Comparison of ENCODE assay signal across 17 cellular contexts in the genomic region with DNA sequence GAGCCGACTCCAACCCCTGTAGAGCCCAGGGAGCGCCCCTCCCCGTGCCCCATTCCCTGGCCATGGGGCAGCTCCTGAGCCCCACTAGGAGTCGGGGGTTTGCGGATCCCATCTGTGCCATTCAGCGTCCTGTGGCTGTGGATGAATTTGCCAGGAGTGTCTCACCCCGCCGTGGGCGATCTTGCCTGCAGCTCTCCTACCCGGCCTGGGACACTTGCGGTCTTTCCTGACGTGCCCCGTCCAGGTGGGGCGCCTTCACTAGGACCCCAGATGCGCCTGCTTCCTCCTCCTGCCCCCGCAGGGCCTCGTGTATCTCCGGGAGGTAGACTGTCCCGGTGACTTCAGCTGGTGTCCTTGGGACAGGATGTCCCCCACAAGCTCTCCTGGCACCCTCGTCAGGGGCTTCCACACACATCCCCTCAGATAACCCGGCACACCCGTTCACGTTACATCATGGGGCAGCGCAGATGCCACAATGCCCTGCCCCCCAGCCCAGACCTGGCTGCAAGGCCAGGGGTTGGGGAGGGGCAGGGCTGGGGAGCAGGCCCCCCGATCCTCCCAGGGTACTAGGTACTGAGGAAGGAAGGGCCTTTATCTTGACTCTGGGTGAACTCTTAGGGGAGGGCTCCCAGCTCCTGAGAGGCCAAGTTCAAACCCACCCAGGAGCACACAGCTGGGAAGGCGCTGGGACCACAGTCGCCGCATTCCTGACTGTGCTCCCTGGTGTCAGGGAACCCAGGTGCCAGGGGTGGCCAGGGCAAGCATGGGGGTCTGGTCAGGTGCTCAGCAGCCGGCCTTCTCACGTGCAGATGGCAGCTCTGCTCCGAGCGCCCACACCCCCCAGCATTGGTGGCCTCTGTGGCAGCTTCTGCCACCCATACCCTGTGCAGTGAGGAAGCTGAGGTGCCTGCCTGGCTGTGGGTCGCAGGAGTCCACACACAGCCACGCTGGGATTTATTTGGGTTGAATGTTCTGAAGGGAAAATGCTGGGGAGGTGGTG. TPM values are rescaled to one million over a fixed set of nuclear protein-coding genes. Genes with fewer than 3 reads are reported as not detected.
DNase-seq lines count a peak whose midpoint lies in the region; ATAC-seq and TF ChIP-seq lines count a peak whose summit lies in the region.
"Had no signal": no experiment of that assay in that cellular context is flagged by ENCODE, and none has a peak within 500 bp of the region (broad histone marks: within the 10 kb centered on the region; RNA-seq: fewer than 3 reads in every experiment).

No MANE protein-coding gene starts in this region.

- H3K27me3 ChIP-seq in neuronal stem cell (ENCODE audit: control insufficient read depth in 3 of 3, insufficient read depth in 3 of 3, low read depth in 1 of 3, low read length in 3 of 3), result peaks cover 0 to 10% (median 0%) of the 10 kb centered on the region in 3 experiments

- H3K9me3 Mint-ChIP-seq in activated naive CD8-positive, alpha-beta T cell treated with anti-CD3 and anti-CD28 coated beads, Interleukin-2, amount 50 U/mL, for 24 hours, result no peaks in the 10 kb centered on the region
- H3K9me3 Mint-ChIP-seq in activated naive CD8-positive, alpha-beta T cell treated with anti-CD3 and anti-CD28 coated beads for 36 hours, result no peaks in the 10 kb centered on the region
- H3K9me3 Mint-ChIP-seq in chondrocyte (ENCODE audit: low read depth), result no peaks in the 10 kb centered on the region
- H3K9me3 Mint-ChIP-seq: CD8-positive, alpha-beta memory T cell; HFFc6 had no signal

- peak overlapping the region; percentile 65 for H3K23ac ChIP-seq in neuronal stem cell (ENCODE audit: low read depth, low read length, poor library complexity)

- H3K27me3 Mint-ChIP-seq in activated naive CD8-positive, alpha-beta T cell treated with anti-CD3 and anti-CD28 coated beads, Interleukin-2, amount 50 U/mL, for 24 hours, result no peaks in the 10 kb centered on the region
- H3K27me3 Mint-ChIP-seq in activated naive CD8-positive, alpha-beta T cell treated with anti-CD3 and anti-CD28 coated beads for 36 hours, result no peaks in the 10 kb centered on the region
- no peaks in the 10 kb centered on the region for H3K27me3 Mint-ChIP-seq in chondrocyte (ENCODE audit: low read depth)
- H3K27me3 Mint-ChIP-seq: CD4-positive, CD25-positive, alpha-beta regulatory T cell had no signal

- DNase-seq in activated naive CD8-positive, alpha-beta T cell treated with anti-CD3 and anti-CD28 coated beads, Interleukin-2, amount 50 U/mL, for 24 hours, result no peak
- DNase-seq in activated naive CD8-positive, alpha-beta T cell treated with anti-CD3 and anti-CD28 coated beads for 36 hours, result no peak
- DNase-seq in AG20443 (ENCODE audit: low spot score), result peak; percentile 30
- DNase-seq in chondrocyte (ENCODE audit: low spot score), result peak; percentile 81
- DNase-seq in neuronal stem cell (ENCODE audit: low spot score), result no peak
- no peak for DNase-seq in NCI-H1436 treated with DMSO at 0.1 percent for 48 hours (lab: John Stamatoyannopoulos, UW)
- DNase-seq: 8988T; C1 segment of cervical spinal cord; Caco-2; CD4-positive, CD25-positive, alpha-beta regulatory T cell; CD8-positive, alpha-beta memory T cell; GM23248; H7; HFFc6 had no signal

- no peak overlapping the region for H2AFZ ChIP-seq in neuronal stem cell (ENCODE audit: low read length)
- H2AFZ ChIP-seq: GM23248 had no signal

- H3K79me1 ChIP-seq in neuronal stem cell (ENCODE audit: low read depth, low read length), result peaks cover 3% of the 10 kb centered on the region

- H3K18ac ChIP-seq in neuronal stem cell (ENCODE audit: low read length), result peak overlapping the region; percentile 38

- H3K27ac Mint-ChIP-seq in activated naive CD8-positive, alpha-beta T cell treated with anti-CD3 and anti-CD28 coated beads, Interleukin-2, amount 50 U/mL, for 24 hours, result no peak overlapping the region
- no peak overlapping the region for H3K27ac Mint-ChIP-seq in activated naive CD8-positive, alpha-beta T cell treated with anti-CD3 and anti-CD28 coated beads for 36 hours
- no peak overlapping the region for H3K27ac Mint-ChIP-seq in chondrocyte (ENCODE audit: unreplicated experiment)
- H3K27ac Mint-ChIP-seq: B cell; CD8-positive, alpha-beta memory T cell; HFFc6 had no signal

- H3K27ac ChIP-seq in neuronal stem cell (replicated peaks; ENCODE audit: low read length), result no peak overlapping the region
- H3K27ac ChIP-seq: GM23248 had no signal

- peak overlapping the region; percentile 70 for H2AK5ac ChIP-seq in neuronal stem cell (ENCODE audit: low read depth, low read length)

- no peak overlapping the region for H3K4me3 Mint-ChIP-seq in activated naive CD8-positive, alpha-beta T cell treated with anti-CD3 and anti-CD28 coated beads, Interleukin-2, amount 50 U/mL, for 24 hours
- no peak overlapping the region for H3K4me3 Mint-ChIP-seq in activated naive CD8-positive, alpha-beta T cell treated with anti-CD3 and anti-CD28 coated beads for 36 hours
- no peak overlapping the region for H3K4me3 Mint-ChIP-seq in chondrocyte (ENCODE audit: unreplicated experiment)
- H3K4me3 Mint-ChIP-seq: B cell; CD4-positive, CD25-positive, alpha-beta regulatory T cell; CD8-positive, alpha-beta memory T cell; HFFc6 had no signal

- H3K9ac ChIP-seq in neuronal stem cell (ENCODE audit: low read depth, low read length, poor library complexity), result no peak overlapping the region
- H3K9ac ChIP-seq: GM23248 had no signal

- H2BK15ac ChIP-seq in neuronal stem cell (ENCODE audit: low read length), result no peak overlapping the region

- peak; percentile 15 for ATAC-seq in activated naive CD8-positive, alpha-beta T cell treated with anti-CD3 and anti-CD28 coated beads, Interleukin-2, amount 50 U/mL, for 24 hours
- ATAC-seq in GM18861 (IDR thresholded peaks at IDR 0.05; ENCODE audit: unreplicated experiment), result no peak
- ATAC-seq: HCT116 had no signal

- peak overlapping the region; percentile 17 for H4K8ac ChIP-seq in neuronal stem cell (ENCODE audit: low read depth, low read length)

- no peak overlapping the region for H3K14ac ChIP-seq in neuronal stem cell (ENCODE audit: low read length)

- H3K4ac ChIP-seq in neuronal stem cell (ENCODE audit: low read length), result no peak overlapping the region

- no peaks in the 10 kb centered on the region for H3K4me1 ChIP-seq in neuronal stem cell (ENCODE audit: control insufficient read depth in 2 of 2, insufficient read depth in 1 of 2, low read depth in 1 of 2, low read length in 2 of 2)
- H3K4me1 ChIP-seq: Caco-2 had no signal

- H2BK12ac ChIP-seq in neuronal stem cell (ENCODE audit: low read length), result peak overlapping the region; percentile 73

- no peak overlapping the region for H2BK120ac ChIP-seq in neuronal stem cell (ENCODE audit: low read depth, low read length)

- peaks cover 4% of the 10 kb centered on the region for H3K4me1 Mint-ChIP-seq in activated naive CD8-positive, alpha-beta T cell treated with anti-CD3 and anti-CD28 coated beads, Interleukin-2, amount 50 U/mL, for 24 hours
- H3K4me1 Mint-ChIP-seq in activated naive CD8-positive, alpha-beta T cell treated with anti-CD3 and anti-CD28 coated beads for 36 hours, result peaks cover 3% of the 10 kb centered on the region
- H3K4me1 Mint-ChIP-seq in chondrocyte (ENCODE audit: low read depth), result no peaks in the 10 kb centered on the region
- H3K4me1 Mint-ChIP-seq: B cell had no signal

- TF ChIP-seq CTCF in chondrocyte (IDR thresholded peaks at IDR 0.05), result no peak

- H3K9me3 ChIP-seq in neuronal stem cell (replicated peaks in 1 of 2; ENCODE audit: control insufficient read depth in 2 of 2, insufficient read depth in 1 of 2, low read depth in 1 of 2, low read length in 2 of 2), result peaks cover 0 to 5% of the 10 kb centered on the region in 2 donors

- H3K4me2 ChIP-seq in neuronal stem cell (ENCODE audit: insufficient read depth, low read length, poor library complexity, severe bottlenecking), result no peak overlapping the region

- no CpG with 5 or more reads among the region's 34 CpGs for WGBS in neuronal stem cell (ENCODE audit: extremely low coverage in 2 of 2, insufficient read length in 2 of 2, insufficient replicate concordance in 1 of 2), 2 donors

- H3K36me3 ChIP-seq in neuronal stem cell (replicated peaks in 1 of 2; ENCODE audit: control insufficient read depth in 2 of 2, insufficient read depth in 2 of 2, low read length in 2 of 2), result no peaks in the 10 kb centered on the region

- H2BK5ac ChIP-seq in neuronal stem cell (ENCODE audit: low read length), result no peak overlapping the region

- no peak overlapping the region for H4K91ac ChIP-seq in neuronal stem cell (ENCODE audit: low read depth, low read length, poor library complexity)

- no peak overlapping the region for H3K4me3 ChIP-seq in neuronal stem cell (ENCODE audit: low read length in 2 of 2)
- H3K4me3 ChIP-seq: GM23248 had no signal

- H3K36me3 Mint-ChIP-seq in activated naive CD8-positive, alpha-beta T cell treated with anti-CD3 and anti-CD28 coated beads, Interleukin-2, amount 50 U/mL, for 24 hours (ENCODE audit: low read depth), result no peaks in the 10 kb centered on the region
- no peaks in the 10 kb centered on the region for H3K36me3 Mint-ChIP-seq in activated naive CD8-positive, alpha-beta T cell treated with anti-CD3 and anti-CD28 coated beads for 36 hours
- H3K36me3 Mint-ChIP-seq in chondrocyte (ENCODE audit: low read depth), result peaks cover 2% of the 10 kb centered on the region
- H3K36me3 Mint-ChIP-seq: CD8-positive, alpha-beta memory T cell had no signal

RNA-seq across cellular contexts. Expression of a gene that starts 53.4 kb away (rescaled TPM):
- 1 to 10 TPM; 4.3 to 5.2 TPM for total RNA-seq in activated naive CD8-positive, alpha-beta T cell treated with anti-CD3 and anti-CD28 coated beads for 36 hours
- 994 to 1,063 TPM (median 1,052 TPM) in 3 replicates for total RNA-seq in chondrocyte
- 54.3 TPM for polyA plus RNA-seq in neuronal stem cell (2013, experiment 1 of 2)
- polyA plus RNA-seq in neuronal stem cell (2013, experiment 2 of 2), result 53.4 TPM

Comparison
In these comparisons a context has a peak if more than half of its experiments do, and no peak if none do; other contexts are left out.
1. DNase-seq: peak in AG20443 (single experiment) and chondrocyte (single experiment); none in activated naive CD8-positive, alpha-beta T cell treated with anti-CD3 and anti-CD28 coated beads, Interleukin-2, amount 50 U/mL, for 24 hours (single experiment), activated naive CD8-positive, alpha-beta T cell treated with anti-CD3 and anti-CD28 coated beads for 36 hours (single experiment), neuronal stem cell (single experiment) and NCI-H1436 treated with DMSO at 0.1 percent for 48 hours (single experiment).
2. RNA of a gene that starts 53.4 kb away (total RNA-seq): 994 to 1,063 TPM in chondrocyte; 4.3 to 5.2 TPM in activated naive CD8-positive, alpha-beta T cell treated with anti-CD3 and anti-CD28 coated beads for 36 hours; every median in the first group is over 100 times any median in the second.